2 cellular contexts compared by ENCODE assay signal in the genomic region with DNA sequence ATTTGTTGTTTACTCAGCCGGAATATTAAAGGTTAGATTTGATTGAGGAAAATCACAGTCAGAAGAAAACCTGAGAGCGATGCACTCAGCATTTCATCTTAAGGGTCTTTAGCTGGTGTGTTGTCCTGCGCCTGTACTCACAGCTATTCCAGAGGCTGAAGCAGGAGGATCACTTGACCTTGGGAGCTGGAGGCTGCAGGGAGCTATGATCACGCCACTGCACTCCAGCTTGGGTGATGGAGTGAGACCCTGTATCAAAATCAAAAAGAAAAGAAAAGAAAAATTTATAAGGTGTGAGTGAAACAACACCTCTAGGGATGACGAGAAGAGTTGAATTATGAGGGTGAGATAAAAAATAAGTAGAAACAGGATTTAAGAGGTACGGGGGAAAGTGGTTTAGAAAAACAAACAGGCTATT.
TF ChIP-seq lines count a peak whose summit lies in the region.

No MANE protein-coding gene starts in this region.

TF ChIP-seq in HCT116, 20 proteins besides CTCF, POLR2A, EP300 and RAD21:
- TF ChIP-seq, protein P1, sequence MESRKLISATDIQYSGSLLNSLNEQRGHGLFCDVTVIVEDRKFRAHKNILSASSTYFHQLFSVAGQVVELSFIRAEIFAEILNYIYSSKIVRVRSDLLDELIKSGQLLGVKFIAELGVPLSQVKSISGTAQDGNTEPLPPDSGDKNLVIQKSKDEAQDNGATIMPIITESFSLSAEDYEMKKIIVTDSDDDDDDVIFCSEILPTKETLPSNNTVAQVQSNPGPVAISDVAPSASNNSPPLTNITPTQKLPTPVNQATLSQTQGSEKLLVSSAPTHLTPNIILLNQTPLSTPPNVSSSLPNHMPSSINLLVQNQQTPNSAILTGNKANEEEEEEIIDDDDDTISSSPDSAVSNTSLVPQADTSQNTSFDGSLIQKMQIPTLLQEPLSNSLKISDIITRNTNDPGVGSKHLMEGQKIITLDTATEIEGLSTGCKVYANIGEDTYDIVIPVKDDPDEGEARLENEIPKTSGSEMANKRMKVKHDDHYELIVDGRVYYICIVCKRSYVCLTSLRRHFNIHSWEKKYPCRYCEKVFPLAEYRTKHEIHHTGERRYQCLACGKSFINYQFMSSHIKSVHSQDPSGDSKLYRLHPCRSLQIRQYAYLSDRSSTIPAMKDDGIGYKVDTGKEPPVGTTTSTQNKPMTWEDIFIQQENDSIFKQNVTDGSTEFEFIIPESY (IDR thresholded peaks at IDR 0.05; ENCODE audit: extremely low read depth, insufficient replicate concordance, low read length) = no peak
- TF ChIP-seq CBX3 (IDR thresholded peaks at IDR 0.05; ENCODE audit: low read depth) = no peak
- no peak for TF ChIP-seq EZH2phosphoT487 (IDR thresholded peaks at IDR 0.05; ENCODE audit: borderline replicate concordance)
- TF ChIP-seq, protein P2, sequence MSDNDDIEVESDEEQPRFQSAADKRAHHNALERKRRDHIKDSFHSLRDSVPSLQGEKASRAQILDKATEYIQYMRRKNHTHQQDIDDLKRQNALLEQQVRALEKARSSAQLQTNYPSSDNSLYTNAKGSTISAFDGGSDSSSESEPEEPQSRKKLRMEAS (IDR thresholded peaks at IDR 0.05) = no peak
- no peak for TF ChIP-seq SRF (IDR thresholded peaks at IDR 0.05; ENCODE audit: low read depth)
- no peak for TF ChIP-seq CEBPB (IDR thresholded peaks at IDR 0.05; ENCODE audit: low read depth)
- no peak for TF ChIP-seq EZH2 (IDR thresholded peaks at IDR 0.05)
- no peak for TF ChIP-seq YY1 (IDR thresholded peaks at IDR 0.05; ENCODE audit: extremely low read depth, insufficient replicate concordance, low read depth, low read length)
- TF ChIP-seq ELF1 (IDR thresholded peaks at IDR 0.05; ENCODE audit: borderline replicate concordance, low read depth) = no peak
- TF ChIP-seq, protein P3, sequence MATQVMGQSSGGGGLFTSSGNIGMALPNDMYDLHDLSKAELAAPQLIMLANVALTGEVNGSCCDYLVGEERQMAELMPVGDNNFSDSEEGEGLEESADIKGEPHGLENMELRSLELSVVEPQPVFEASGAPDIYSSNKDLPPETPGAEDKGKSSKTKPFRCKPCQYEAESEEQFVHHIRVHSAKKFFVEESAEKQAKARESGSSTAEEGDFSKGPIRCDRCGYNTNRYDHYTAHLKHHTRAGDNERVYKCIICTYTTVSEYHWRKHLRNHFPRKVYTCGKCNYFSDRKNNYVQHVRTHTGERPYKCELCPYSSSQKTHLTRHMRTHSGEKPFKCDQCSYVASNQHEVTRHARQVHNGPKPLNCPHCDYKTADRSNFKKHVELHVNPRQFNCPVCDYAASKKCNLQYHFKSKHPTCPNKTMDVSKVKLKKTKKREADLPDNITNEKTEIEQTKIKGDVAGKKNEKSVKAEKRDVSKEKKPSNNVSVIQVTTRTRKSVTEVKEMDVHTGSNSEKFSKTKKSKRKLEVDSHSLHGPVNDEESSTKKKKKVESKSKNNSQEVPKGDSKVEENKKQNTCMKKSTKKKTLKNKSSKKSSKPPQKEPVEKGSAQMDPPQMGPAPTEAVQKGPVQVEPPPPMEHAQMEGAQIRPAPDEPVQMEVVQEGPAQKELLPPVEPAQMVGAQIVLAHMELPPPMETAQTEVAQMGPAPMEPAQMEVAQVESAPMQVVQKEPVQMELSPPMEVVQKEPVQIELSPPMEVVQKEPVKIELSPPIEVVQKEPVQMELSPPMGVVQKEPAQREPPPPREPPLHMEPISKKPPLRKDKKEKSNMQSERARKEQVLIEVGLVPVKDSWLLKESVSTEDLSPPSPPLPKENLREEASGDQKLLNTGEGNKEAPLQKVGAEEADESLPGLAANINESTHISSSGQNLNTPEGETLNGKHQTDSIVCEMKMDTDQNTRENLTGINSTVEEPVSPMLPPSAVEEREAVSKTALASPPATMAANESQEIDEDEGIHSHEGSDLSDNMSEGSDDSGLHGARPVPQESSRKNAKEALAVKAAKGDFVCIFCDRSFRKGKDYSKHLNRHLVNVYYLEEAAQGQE (IDR thresholded peaks at IDR 0.05; ENCODE audit: low read depth) = no peak
- TF ChIP-seq JUND (IDR thresholded peaks at IDR 0.05) = no peak
- no peak for TF ChIP-seq FOSL1 (IDR thresholded peaks at IDR 0.05; ENCODE audit: low read depth)
- TF ChIP-seq ZNF274 (IDR thresholded peaks at IDR 0.05; ENCODE audit: low read depth, low read length) = no peak
- no peak for TF ChIP-seq POLR2AphosphoS5 (IDR thresholded peaks at IDR 0.05; ENCODE audit: low read depth, low read length)
- no peak for TF ChIP-seq ZFX (IDR thresholded peaks at IDR 0.05)
- TF ChIP-seq TCF7L2 (IDR thresholded peaks at IDR 0.05; ENCODE audit: borderline replicate concordance, extremely low read depth, insufficient read depth, insufficient read length) = no peak
- TF ChIP-seq SIN3A (IDR thresholded peaks at IDR 0.05; ENCODE audit: low read depth) = no peak
- TF ChIP-seq, protein P4, sequence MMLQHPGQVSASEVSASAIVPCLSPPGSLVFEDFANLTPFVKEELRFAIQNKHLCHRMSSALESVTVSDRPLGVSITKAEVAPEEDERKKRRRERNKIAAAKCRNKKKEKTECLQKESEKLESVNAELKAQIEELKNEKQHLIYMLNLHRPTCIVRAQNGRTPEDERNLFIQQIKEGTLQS (IDR thresholded peaks at IDR 0.05) = no peak
- TF ChIP-seq EGR1 (IDR thresholded peaks at IDR 0.05; ENCODE audit: low read depth) = no peak
- no peak for TF ChIP-seq SP1 (IDR thresholded peaks at IDR 0.05; ENCODE audit: low read depth)

TF ChIP-seq in H1, 55 proteins besides CTCF, POLR2A, EP300 and RAD21:
- TF ChIP-seq SIRT6 (IDR thresholded peaks at IDR 0.05; ENCODE audit: low read length) = no peak
- no peak for TF ChIP-seq RXRA (IDR thresholded peaks at IDR 0.05; ENCODE audit: insufficient read depth, low read depth, low read length)
- no peak for TF ChIP-seq BRCA1 (IDR thresholded peaks at IDR 0.05; ENCODE audit: low read depth, low read length)
- no peak for TF ChIP-seq CHD2 (IDR thresholded peaks at IDR 0.05; ENCODE audit: low read length)
- TF ChIP-seq CBX8 (IDR thresholded peaks at IDR 0.05; ENCODE audit: borderline replicate concordance, low read depth, low read length) = no peak
- TF ChIP-seq HDAC2 (IDR thresholded peaks at IDR 0.05; ENCODE audit: borderline replicate concordance in 1 of 2, low read depth in 2 of 2, low read length in 2 of 2) = no peak
- TF ChIP-seq, protein P4 (IDR thresholded peaks at IDR 0.05; ENCODE audit: insufficient read depth, low read depth, low read length) = no peak
- no peak for TF ChIP-seq RNF2 (IDR thresholded peaks at IDR 0.05; ENCODE audit: borderline replicate concordance, low read depth, low read length, missing control alignments, poor library complexity, severe bottlenecking)
